In the genomic region with DNA sequence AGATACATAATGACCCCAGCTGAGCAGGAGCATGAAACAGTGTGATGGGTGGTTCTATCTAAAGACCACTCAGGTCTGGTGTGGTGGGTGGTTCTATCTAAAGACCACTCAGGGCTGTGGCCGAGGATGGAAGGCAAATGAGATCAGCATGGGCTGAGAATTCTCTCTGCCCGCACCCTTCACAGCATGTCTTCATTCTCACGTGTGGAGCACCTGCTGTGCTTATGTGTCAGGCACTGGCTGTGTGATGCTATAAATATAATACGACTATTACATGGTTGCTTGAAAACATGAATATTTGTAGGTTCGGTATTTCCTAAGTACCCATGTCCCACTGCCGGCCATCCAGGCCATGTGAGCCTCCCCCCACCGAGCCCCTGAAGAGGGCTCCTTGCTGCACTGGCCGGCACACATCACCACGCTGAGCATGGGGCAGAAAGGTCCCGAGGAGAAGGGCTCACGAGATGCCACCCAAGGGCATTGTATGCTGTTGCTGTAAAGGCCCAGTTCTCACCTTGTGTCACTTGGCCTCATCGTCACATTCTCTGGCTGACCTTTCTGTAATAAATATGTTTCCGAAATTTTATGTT, we compare ENCODE assay signal across 26 cellular contexts.
"Had no signal": no experiment of that assay in that cellular context is flagged by ENCODE, and none has a peak within 500 bp of the region (broad histone marks: within the 10 kb centered on the region; RNA-seq: fewer than 3 reads in every experiment).

No MANE protein-coding gene starts in this region.

- H3K36me3 ChIP-seq: MG63, Peyer's patch, SJSA1 had no signal

- H3K4me1 Mint-ChIP-seq: activated CD4-positive, alpha-beta T cell treated with anti-CD3 and anti-CD28 coated beads for 36 hours; central memory CD8-positive, alpha-beta T cell had no signal

- H3K27ac ChIP-seq: KMS-11, Peyer's patch, SJSA1, VCaP had no signal

- H3K4me3 ChIP-seq: MG63, Peyer's patch, SJSA1 had no signal

- H3K27ac Mint-ChIP-seq: activated CD4-positive, alpha-beta T cell treated with anti-CD3 and anti-CD28 coated beads for 36 hours; activated CD8-positive, alpha-beta T cell treated with anti-CD3 and anti-CD28 coated beads for 36 hours; activated naive CD4-positive, alpha-beta T cell treated with anti-CD3 and anti-CD28 coated beads, Interleukin-2, amount 50 U/mL, for 24 hours; activated T-helper 1 cell treated with anti-CD3 and anti-CD28 coated beads, Interleukin-12 subunit alpha, Interleukin-12 subunit beta, Interleukin-2, Interleukin-4 antibody, amounts not matched to agents 30 ng/mL and 10 ng/mL and 1 ng/mL, durations not matched to agents 14 hours and 24 hours and 36 hours had no signal

- FAIRE-seq: astrocyte had no signal

- H3K9me3 ChIP-seq: MG63, Peyer's patch, SJSA1 had no signal

- H3K4me2 ChIP-seq: KMS-11 had no signal

- H3K36me3 Mint-ChIP-seq: brain had no signal

- H3K27me3 Mint-ChIP-seq: activated naive CD4-positive, alpha-beta T cell treated with anti-CD3 and anti-CD28 coated beads, Interleukin-2, amount 50 U/mL, for 24 hours; brain had no signal

- DNase-seq: activated CD4-positive, alpha-beta T cell treated with anti-CD3 and anti-CD28 coated beads for 36 hours; activated CD8-positive, alpha-beta memory T cell treated with anti-CD3 and anti-CD28 coated beads, Interleukin-2, amount 50 U/mL, for 48 hours; activated CD8-positive, alpha-beta T cell treated with anti-CD3 and anti-CD28 coated beads for 36 hours; activated effector memory CD4-positive, alpha-beta T cell treated with Interleukin-2 at 50 U/mL for 16 hours; activated naive CD4-positive, alpha-beta T cell; activated T-cell treated with anti-CD3 and anti-CD28 coated beads, Interleukin-2, amount 50 U/mL, for 1 hour; amniotic stem cell; MG63; NCI-H1105; NCI-H1436; NCI-H1694 treated with DMSO at 0.1 percent for 48 hours; NCI-H2081; NCI-H510A; NCI-H526 treated with DMSO at 0.1 percent for 48 hours; NCI-H82; Peyer's patch; SHP77 had no signal

- H3K9ac ChIP-seq: KMS-11 had no signal

- H3K4me3 Mint-ChIP-seq: activated CD4-positive, alpha-beta T cell treated with anti-CD3 and anti-CD28 coated beads for 36 hours; activated CD8-positive, alpha-beta T cell treated with anti-CD3 and anti-CD28 coated beads for 36 hours; activated naive CD4-positive, alpha-beta T cell treated with anti-CD3 and anti-CD28 coated beads, Interleukin-2, amount 50 U/mL, for 24 hours; activated T-helper 1 cell treated with anti-CD3 and anti-CD28 coated beads, Interleukin-12 subunit alpha, Interleukin-12 subunit beta, Interleukin-2, Interleukin-4 antibody, amounts not matched to agents 30 ng/mL and 10 ng/mL and 1 ng/mL, durations not matched to agents 14 hours and 24 hours and 36 hours; brain; central memory CD8-positive, alpha-beta T cell had no signal

- ATAC-seq: activated CD4-positive, alpha-beta T cell treated with anti-CD3 and anti-CD28 coated beads for 36 hours; activated CD8-positive, alpha-beta T cell treated with anti-CD3 and anti-CD28 coated beads for 36 hours; SK-N-SH treated with all-trans-retinoic acid at 6 μM for 48 hours had no signal

- H3K27me3 ChIP-seq: MG63, Peyer's patch, SJSA1 had no signal

- H3K4me1 ChIP-seq: Peyer's patch, SJSA1 had no signal
